ENCODE assay signal across 8 cellular contexts in the genomic region with DNA sequence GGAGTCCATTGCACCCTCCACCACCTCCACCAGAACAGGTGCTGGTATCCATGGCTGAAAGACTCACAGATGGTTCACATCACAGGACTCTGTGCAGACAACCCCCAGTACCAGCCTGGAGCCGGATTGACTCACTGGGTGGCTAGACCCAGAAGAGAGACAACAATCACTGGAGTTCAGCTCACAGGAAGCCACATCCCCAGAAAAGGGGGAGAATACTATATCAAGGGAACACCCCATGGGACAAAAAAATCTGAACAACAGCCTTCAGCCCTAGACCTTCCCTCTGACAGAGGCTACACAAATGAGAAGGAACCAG. TPM values are rescaled to one million over a fixed set of nuclear protein-coding genes. Genes with fewer than 3 reads are reported as not detected.
DNase-seq lines count a peak whose midpoint lies in the region; TF ChIP-seq lines count a peak whose summit lies in the region.
"Not testable (repeated sequence)": the region's sequence is repeated elsewhere in the genome, so short reads cannot be mapped to it uniquely, and the experiment has no call there.

No MANE protein-coding gene starts in this region.

- not testable (repeated sequence) for H3K27ac ChIP-seq in BLaER1
- peak overlapping the region; percentile 85; the same call in 1 of the 2 replicates for H3K27ac ChIP-seq in HEK293 (ENCODE audit: extremely low read depth, low read depth, low read length)
- peak overlapping the region; percentile 48 for H3K27ac ChIP-seq in SJCRH30
- H3K27ac ChIP-seq in mammary epithelial cell (ENCODE audit: insufficient read depth, low read depth, low read length), result peak overlapping the region; percentile 1

- H4K20me1 ChIP-seq in BLaER1; mammary epithelial cell (ENCODE audit: insufficient read depth, low read length): not testable (repeated sequence)

- BruUV-seq in mammary epithelial cell (replicated peaks; lab: Mats Ljungman, UMichigan), result not testable (repeated sequence)

- POLR2A ChIA-PET in HEK293 (lab: Yijun Ruan, JAX), result interaction anchor here (0.9 to 1.3 kb wide), 3 partner anchors 14 to 290 kb away, joined by 3 to 5 read pairs (median 3); no protein-coding TSS in a partner anchor

- WGBS in mammary epithelial cell (ENCODE audit: low coverage, missing lambda C conversion rate), result 75% methylated on average over 1 of the region's 1 CpG

- intact Hi-C loops in mammary epithelial cell (cut with micrococcal nuclease), result loop anchor here (1.0 kb wide), 6 partner anchors 59 to 321 kb away; a partner anchor contains a TSS

- TF ChIP-seq CTCF in HEK293 (tag by site-specific recombination; IDR thresholded peaks at IDR 0.05); mammary epithelial cell (conservative IDR thresholded peaks at IDR 0.05 in 1 of 2, IDR thresholded peaks at IDR 0.05 in 1 of 2; ENCODE audit: extremely low read depth in 1 of 2, insufficient read depth in 1 of 2, low read depth in 1 of 2, low read length in 2 of 2); fibroblast of mammary gland (conservative IDR thresholded peaks at IDR 0.05; ENCODE audit: control insufficient read depth, insufficient read depth, low read depth, low read length): not testable (repeated sequence)

- not testable (repeated sequence) for H3K36me3 ChIP-seq in BLaER1; HEK293 (ENCODE audit: control insufficient read depth in 2 of 2, insufficient read depth in 1 of 2, low read length in 2 of 2); SJCRH30; mammary epithelial cell (ENCODE audit: insufficient read depth, low read length); skeletal muscle satellite cell (ENCODE audit: insufficient read depth, low read length)

- CTCF ChIA-PET in HEK293 (lab: Yijun Ruan, JAX), result interaction anchor here (0.6 to 4.4 kb wide), 26 partner anchors 10 to 250 kb away, joined by 3 to 76 read pairs (median 5); a partner anchor contains a TSS
- CTCF ChIA-PET in mammary epithelial cell (lab: Charles Lee; ENCODE audit: low non-redundant PET), result interaction anchor here (0.7 kb wide), 1 partner anchor 21 kb away, joined by 3 read pairs; no protein-coding TSS in a partner anchor

- DNase-seq in NCI-H1694 treated with DMSO at 0.1 percent for 48 hours (lab: John Stamatoyannopoulos, UW), result peak; percentile 53
- DNase-seq in SJCRH30, result peak in 1 of 2 experiments; percentile 42
- peak; percentile 30 for DNase-seq in mammary epithelial cell
- DNase-seq in fibroblast of mammary gland (ENCODE audit: low read depth), result peak; percentile 8
- peak; percentile 41 for DNase-seq in myocyte (ENCODE audit: low read depth)

- dilution Hi-C loops in mammary epithelial cell (cut with HindIII; ENCODE audit: low sequenced_read_pairs), result not testable (repeated sequence)

- H3K4me3 ChIP-seq in BLaER1; HEK293 (ENCODE audit: low read depth, low read length); mammary epithelial cell (replicated peaks in 1 of 3; ENCODE audit: insufficient read depth in 1 of 3, low read depth in 2 of 3, low read length in 3 of 3); fibroblast of mammary gland (ENCODE audit: control insufficient read depth, low read depth, low read length): not testable (repeated sequence)
- H3K4me3 ChIP-seq in SJCRH30 (peak overlapping the region; percentile 40), skeletal muscle satellite cell (ENCODE audit: low read length) (peak overlapping the region; percentile 54)

- not testable (repeated sequence) for H3K9me3 ChIP-seq in BLaER1; HEK293 (ENCODE audit: control insufficient read depth, insufficient read depth, low read depth, low read length); SJCRH30 (replicated peaks); mammary epithelial cell (replicated peaks; ENCODE audit: insufficient read depth, low read length); skeletal muscle satellite cell (replicated peaks; ENCODE audit: low read length)

- in situ Hi-C loops in mammary epithelial cell (cut with MboI; ENCODE audit: low sequenced_read_pairs in 2 of 2), result loop anchor here (10.0 to 25.0 kb wide), 2 partner anchors 140 to 318 kb away; no protein-coding TSS in a partner anchor

- H3K27me3 ChIP-seq in BLaER1, result peaks cover 46% of the 10 kb centered on the region
- not testable (repeated sequence) for H3K27me3 ChIP-seq in SJCRH30; mammary epithelial cell (ENCODE audit: insufficient read depth, low read length); skeletal muscle satellite cell (ENCODE audit: control insufficient read depth, insufficient read depth, low read length)

- H3K79me2 ChIP-seq in mammary epithelial cell (ENCODE audit: insufficient read depth, low read length), result not testable (repeated sequence)

- peak overlapping the region; percentile 92 for H2AFZ ChIP-seq in mammary epithelial cell (ENCODE audit: low read depth, low read length)

- H3K9ac ChIP-seq in BLaER1; mammary epithelial cell (ENCODE audit: insufficient read depth, low read length); skeletal muscle satellite cell (ENCODE audit: low read depth, low read length): not testable (repeated sequence)

- H3K4me2 ChIP-seq in BLaER1 (peak overlapping the region; percentile 21; the same call in 1 of the 2 replicates), skeletal muscle satellite cell (ENCODE audit: low read length) (peak overlapping the region; percentile 83)
- not testable (repeated sequence) for H3K4me2 ChIP-seq in mammary epithelial cell (ENCODE audit: insufficient read depth, low read depth, low read length)

- H3K4me1 ChIP-seq in BLaER1; HEK293 (ENCODE audit: control insufficient read depth, insufficient read depth, low read length); SJCRH30; mammary epithelial cell (ENCODE audit: insufficient read depth, low read length); skeletal muscle satellite cell (ENCODE audit: control insufficient read depth, insufficient read depth, low read length): not testable (repeated sequence)

RNA-seq across cellular contexts. Expression of a gene that starts 59.4 kb away (rescaled TPM):
- total RNA-seq in SJCRH30 (2014; rRNA removed; shearing (Covaris generic)), result 21.8 and 28.9 TPM in 2 replicates
- total RNA-seq in mammary epithelial cell (10 to 100 TPM; 25.7 to 58.7 TPM), myocyte (28.9 and 31.2 TPM in 2 replicates)
- 17.7 TPM for polyA plus RNA-seq in mammary epithelial cell
- polyA minus RNA-seq in mammary epithelial cell, result 170 TPM
- polyA plus RNA-seq in myocyte (2012), result 19.9 TPM
- 21.6 and 22.3 TPM in 2 replicates for total RNA-seq in skeletal muscle satellite cell (2012; rRNA removed)
